ENCODE assay signal across 24 cellular contexts in the genomic region with DNA sequence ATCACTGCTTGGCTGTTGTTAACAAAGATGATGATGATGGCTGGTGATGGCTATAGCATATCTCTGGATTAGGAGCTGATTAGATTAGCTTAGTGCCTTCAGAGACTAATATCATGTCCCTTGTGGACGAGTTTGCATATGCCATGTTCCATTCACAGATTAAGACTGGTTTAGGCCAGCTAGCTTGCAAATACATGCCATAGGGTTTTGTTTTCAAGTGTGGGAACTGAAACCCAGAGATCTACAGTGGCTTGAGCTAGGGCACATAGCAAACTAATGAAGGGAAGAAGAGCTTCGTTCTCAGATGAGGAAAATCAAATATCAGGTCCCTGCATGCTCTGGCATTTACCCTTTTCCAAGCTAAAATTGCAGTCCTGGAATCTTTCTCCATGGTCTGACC.
"Had no signal": no experiment of that assay in that cellular context is flagged by ENCODE, and none has a peak within 500 bp of the region (broad histone marks: within the 10 kb centered on the region; RNA-seq: fewer than 3 reads in every experiment).

No MANE protein-coding gene starts in this region.

- H3K27me3 ChIP-seq: left lung, ovary, right atrium auricular region, spleen, suprapubic skin, tibial artery, upper lobe of right lung had no signal

- H3K4me1 ChIP-seq: left lung, lower lobe of right lung, right atrium auricular region, spleen, suprapubic skin, upper lobe of right lung had no signal

- H3K36me3 ChIP-seq: left lung, lower lobe of right lung, ovary, right atrium auricular region, spleen, suprapubic skin, thoracic aorta, tibial artery, upper lobe of right lung had no signal

- H3K4me3 ChIP-seq: left lung, lower lobe of right lung, mucosa of descending colon, ovary, right atrium auricular region, skin epidermis, spleen, suprapubic skin, thoracic aorta, tibial artery, upper lobe of right lung had no signal

- DNase-seq: hypothalamus; immature natural killer cell; kidney; left colon; left lung; lower lobe of right lung; mammary epithelial cell; mesenchymal stem cell; mucosa of descending colon; naive thymus-derived CD4-positive, alpha-beta T cell; ovary; spleen; stimulated activated CD4-positive, alpha-beta T cell treated with anti-CD3 and anti-CD28 coated beads, Interleukin-4, amount 100 ng/mL, for 24 hours; stimulated activated naive CD4-positive, alpha-beta T cell; tibial artery; trophoblast cell; upper lobe of right lung had no signal

- ATAC-seq: left colon; left lung; lower lobe of right lung; mucosa of descending colon; naive thymus-derived CD4-positive, alpha-beta T cell; natural killer cell treated with Interleukin-12 subunit alpha and Interleukin-12 subunit beta and Interleukin-15 and Interleukin-18, amount 100 ng/mL, for 72 hours; sciatic nerve; stimulated activated effector memory CD8-positive, alpha-beta T cell treated with anti-CD3 and anti-CD28 coated beads, Interleukin-12 subunit alpha, Interleukin-12 subunit beta, amount 100 ng/mL, for 72 hours; upper lobe of right lung had no signal

- H3K27ac ChIP-seq: left lung, lower lobe of right lung, ovary, right atrium auricular region, skin epidermis, spleen, suprapubic skin, upper lobe of right lung had no signal
